Comparison of ENCODE assay signal across 1 cellular context in the genomic region with DNA sequence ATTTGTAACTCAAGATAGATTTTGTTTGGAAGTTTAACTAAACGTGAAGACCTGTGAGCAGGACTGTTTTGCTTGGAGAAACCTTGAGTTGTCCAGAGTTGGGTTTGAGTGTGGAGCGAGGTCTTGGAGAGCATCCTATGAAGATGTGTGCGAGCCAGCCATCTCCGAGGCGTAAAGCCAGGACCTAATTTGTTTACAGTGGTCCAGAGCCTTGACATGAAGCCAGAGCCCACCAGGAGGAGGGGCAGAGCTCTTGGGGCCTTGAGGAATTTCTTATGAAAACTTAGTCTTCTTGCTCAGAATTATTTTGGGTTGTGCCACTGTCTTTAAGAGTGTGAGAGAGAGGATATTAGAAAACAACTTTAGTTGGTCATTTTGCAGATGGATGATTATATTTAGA.
TF ChIP-seq lines count a peak whose summit lies in the region.

No MANE protein-coding gene starts in this region.

TF ChIP-seq in SK-N-SH treated with all-trans-retinoic acid at 6 μM for 48 hours, 23 proteins besides CTCF, POLR2A, EP300 and RAD21 (continued from another document):
- TF ChIP-seq, protein P1, sequence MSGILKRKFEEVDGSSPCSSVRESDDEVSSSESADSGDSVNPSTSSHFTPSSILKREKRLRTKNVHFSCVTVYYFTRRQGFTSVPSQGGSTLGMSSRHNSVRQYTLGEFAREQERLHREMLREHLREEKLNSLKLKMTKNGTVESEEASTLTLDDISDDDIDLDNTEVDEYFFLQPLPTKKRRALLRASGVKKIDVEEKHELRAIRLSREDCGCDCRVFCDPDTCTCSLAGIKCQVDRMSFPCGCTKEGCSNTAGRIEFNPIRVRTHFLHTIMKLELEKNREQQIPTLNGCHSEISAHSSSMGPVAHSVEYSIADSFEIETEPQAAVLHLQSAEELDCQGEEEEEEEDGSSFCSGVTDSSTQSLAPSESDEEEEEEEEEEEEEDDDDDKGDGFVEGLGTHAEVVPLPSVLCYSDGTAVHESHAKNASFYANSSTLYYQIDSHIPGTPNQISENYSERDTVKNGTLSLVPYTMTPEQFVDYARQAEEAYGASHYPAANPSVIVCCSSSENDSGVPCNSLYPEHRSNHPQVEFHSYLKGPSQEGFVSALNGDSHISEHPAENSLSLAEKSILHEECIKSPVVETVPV (CRISPR knock-in tag; IDR thresholded peaks at IDR 0.05) = no peak
- TF ChIP-seq, protein P2, sequence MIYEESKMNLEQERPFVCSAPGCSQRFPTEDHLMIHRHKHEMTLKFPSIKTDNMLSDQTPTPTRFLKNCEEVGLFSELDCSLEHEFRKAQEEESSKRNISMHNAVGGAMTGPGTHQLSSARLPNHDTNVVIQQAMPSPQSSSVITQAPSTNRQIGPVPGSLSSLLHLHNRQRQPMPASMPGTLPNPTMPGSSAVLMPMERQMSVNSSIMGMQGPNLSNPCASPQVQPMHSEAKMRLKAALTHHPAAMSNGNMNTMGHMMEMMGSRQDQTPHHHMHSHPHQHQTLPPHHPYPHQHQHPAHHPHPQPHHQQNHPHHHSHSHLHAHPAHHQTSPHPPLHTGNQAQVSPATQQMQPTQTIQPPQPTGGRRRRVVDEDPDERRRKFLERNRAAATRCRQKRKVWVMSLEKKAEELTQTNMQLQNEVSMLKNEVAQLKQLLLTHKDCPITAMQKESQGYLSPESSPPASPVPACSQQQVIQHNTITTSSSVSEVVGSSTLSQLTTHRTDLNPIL (CRISPR knock-in tag; IDR thresholded peaks at IDR 0.05; ENCODE audit: low read depth) = no peak
- no peak for TF ChIP-seq ZFP30 (CRISPR knock-in tag; IDR thresholded peaks at IDR 0.05)
- TF ChIP-seq ARNTL (CRISPR knock-in tag; IDR thresholded peaks at IDR 0.05; ENCODE audit: borderline replicate concordance, low read depth) = no peak
- TF ChIP-seq GLIS3 (CRISPR knock-in tag; IDR thresholded peaks at IDR 0.05) = no peak
- no peak for TF ChIP-seq TOX (CRISPR knock-in tag; IDR thresholded peaks at IDR 0.05; ENCODE audit: borderline replicate concordance)
- no peak for TF ChIP-seq ZFP3 (CRISPR knock-in tag; IDR thresholded peaks at IDR 0.05)
- TF ChIP-seq, protein P3, sequence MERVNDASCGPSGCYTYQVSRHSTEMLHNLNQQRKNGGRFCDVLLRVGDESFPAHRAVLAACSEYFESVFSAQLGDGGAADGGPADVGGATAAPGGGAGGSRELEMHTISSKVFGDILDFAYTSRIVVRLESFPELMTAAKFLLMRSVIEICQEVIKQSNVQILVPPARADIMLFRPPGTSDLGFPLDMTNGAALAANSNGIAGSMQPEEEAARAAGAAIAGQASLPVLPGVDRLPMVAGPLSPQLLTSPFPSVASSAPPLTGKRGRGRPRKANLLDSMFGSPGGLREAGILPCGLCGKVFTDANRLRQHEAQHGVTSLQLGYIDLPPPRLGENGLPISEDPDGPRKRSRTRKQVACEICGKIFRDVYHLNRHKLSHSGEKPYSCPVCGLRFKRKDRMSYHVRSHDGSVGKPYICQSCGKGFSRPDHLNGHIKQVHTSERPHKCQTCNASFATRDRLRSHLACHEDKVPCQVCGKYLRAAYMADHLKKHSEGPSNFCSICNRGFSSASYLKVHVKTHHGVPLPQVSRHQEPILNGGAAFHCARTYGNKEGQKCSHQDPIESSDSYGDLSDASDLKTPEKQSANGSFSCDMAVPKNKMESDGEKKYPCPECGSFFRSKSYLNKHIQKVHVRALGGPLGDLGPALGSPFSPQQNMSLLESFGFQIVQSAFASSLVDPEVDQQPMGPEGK (CRISPR knock-in tag; IDR thresholded peaks at IDR 0.05; ENCODE audit: borderline replicate concordance) = no peak
- TF ChIP-seq ESRRG (CRISPR knock-in tag; IDR thresholded peaks at IDR 0.05) = no peak
